In the genomic region with DNA sequence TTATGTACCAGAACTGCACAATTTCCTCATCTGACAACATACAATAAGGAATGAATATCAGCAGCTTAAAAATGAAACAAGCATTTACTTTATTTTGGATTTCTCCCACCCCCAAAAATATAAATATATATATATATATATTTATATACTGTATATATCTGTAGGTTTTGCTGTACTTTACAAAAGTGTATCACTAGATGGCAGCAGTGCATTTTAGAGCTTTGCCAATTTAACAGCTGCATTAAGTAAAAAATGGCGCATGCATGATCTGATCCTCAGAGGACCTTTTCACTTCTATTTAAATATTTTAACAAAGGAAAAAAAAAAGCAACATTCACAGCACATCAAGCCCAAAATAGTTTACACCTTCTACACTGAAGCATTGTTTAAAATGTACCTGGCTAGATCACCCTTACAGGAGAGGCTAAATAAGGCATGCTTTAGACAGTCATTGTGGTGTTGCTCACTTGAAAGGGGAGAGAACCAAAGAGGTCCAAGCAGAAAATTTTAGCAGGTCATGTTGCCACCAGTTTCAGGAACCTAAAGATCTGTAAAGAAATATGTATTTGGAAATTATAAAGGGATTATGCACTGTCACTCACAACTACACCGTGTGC, we compare ENCODE assay signal across 8 cellular contexts.
DNase-seq lines count a peak whose midpoint lies in the region; ATAC-seq, FAIRE-seq and TF ChIP-seq lines count a peak whose summit lies in the region.

No MANE protein-coding gene starts in this region.

- H3K9me3 Mint-ChIP-seq in stimulated activated memory B cell treated with anti-CD40 and anti-IgM and Interleukin-4, amounts not matched to agents 10 μg/mL and 1 μg/mL and 100 μg/mL, for 72 hours = no peaks in the 10 kb centered on the region

- H3K4me3 ChIP-seq in esophagus muscularis mucosa = no peak overlapping the region
- H3K4me3 ChIP-seq in pancreas = no peak overlapping the region

- TF ChIP-seq EP300 in esophagus muscularis mucosa (IDR thresholded peaks at IDR 0.05) = no peak

- ATAC-seq in pancreas (peak; percentile 53 to 89 (median 82)), HG02798 (IDR thresholded peaks at IDR 0.05; ENCODE audit: poor library complexity, unreplicated experiment) (no peak)
- ATAC-seq in stimulated activated memory B cell treated with anti-CD40 and anti-IgM and Interleukin-4, amounts not matched to agents 10 μg/mL and 1 μg/mL and 100 μg/mL, for 72 hours = no peak

- no peak overlapping the region for H3K4me3 Mint-ChIP-seq in stimulated activated memory B cell treated with anti-CD40 and anti-IgM and Interleukin-4, amounts not matched to agents 10 μg/mL and 1 μg/mL and 100 μg/mL, for 72 hours

- peaks cover 5 to 28% (median 24%) of the 10 kb centered on the region in 4 donors for H3K4me1 ChIP-seq in esophagus muscularis mucosa
- no peaks in the 10 kb centered on the region for H3K4me1 ChIP-seq in pancreas

- H3K36me3 Mint-ChIP-seq in stimulated activated memory B cell treated with anti-CD40 and anti-IgM and Interleukin-4, amounts not matched to agents 10 μg/mL and 1 μg/mL and 100 μg/mL, for 72 hours = peaks cover 46% of the 10 kb centered on the region

- no peaks in the 10 kb centered on the region for H3K27me3 Mint-ChIP-seq in stimulated activated memory B cell treated with anti-CD40 and anti-IgM and Interleukin-4, amounts not matched to agents 10 μg/mL and 1 μg/mL and 100 μg/mL, for 72 hours

- no peaks in the 10 kb centered on the region for H3K9me3 ChIP-seq in esophagus muscularis mucosa
- no peaks in the 10 kb centered on the region for H3K9me3 ChIP-seq in pancreas

- TF ChIP-seq CTCF in esophagus muscularis mucosa (IDR thresholded peaks at IDR 0.05) = peak; percentile 45 to 54 (median 53)
- peak in 2 of 4 donors; percentile 22 to 24 for TF ChIP-seq CTCF in pancreas (IDR thresholded peaks at IDR 0.05)

- H3K27ac ChIP-seq in esophagus muscularis mucosa (replicated peaks in 1 of 4) (peak overlapping the region in 1 of 4 donors; percentile 22), pancreas (no peak overlapping the region)

- DNase-seq in DMS79 treated with DMSO at 0.1 percent for 48 hours (lab: John Stamatoyannopoulos, UW) (peak; percentile 52), DMS79 (lab: John Stamatoyannopoulos, UW) (no peak), NCI-H1092 (lab: John Stamatoyannopoulos, UW) (peak; percentile 27), SK-N-DZ (ENCODE audit: low spot score) (peak; percentile 67), esophagus muscularis mucosa (ENCODE audit: extremely low spot score) (no peak), pancreas (no peak)

- no peaks in the 10 kb centered on the region for H3K27me3 ChIP-seq in esophagus muscularis mucosa
- no peaks in the 10 kb centered on the region for H3K27me3 ChIP-seq in pancreas

- FAIRE-seq in pancreas (lab: Jason Lieb, UNC) = peak; percentile 63

- no peak overlapping the region for H3K27ac Mint-ChIP-seq in stimulated activated memory B cell treated with anti-CD40 and anti-IgM and Interleukin-4, amounts not matched to agents 10 μg/mL and 1 μg/mL and 100 μg/mL, for 72 hours

- H3K4me1 Mint-ChIP-seq in stimulated activated memory B cell treated with anti-CD40 and anti-IgM and Interleukin-4, amounts not matched to agents 10 μg/mL and 1 μg/mL and 100 μg/mL, for 72 hours = no peaks in the 10 kb centered on the region

- intact Hi-C loops in esophagus muscularis mucosa (cut with DNase I) (loop anchor here (2.0 to 10.0 kb wide), 3 partner anchors 76 to 776 kb away; a partner anchor contains a TSS), pancreas (cut with DNase I) (loop anchor here in 2 of 3 donors (5.0 to 10.0 kb wide), 2 partner anchors 77 to 144 kb away; no protein-coding TSS in a partner anchor)

- H3K36me3 ChIP-seq in esophagus muscularis mucosa (peaks cover 52 to 86% (median 71%) of the 10 kb centered on the region in 4 donors), pancreas (peaks cover 0 to 39% (median 5%) of the 10 kb centered on the region in 3 donors)

- 40% methylated on average over 2 of the region's 2 CpGs for WGBS in esophagus muscularis mucosa
- WGBS in pancreas, 2 donors = 47 to 61% methylated on average over 2 of the region's 2 CpGs

- no peak for TF ChIP-seq POLR2A in esophagus muscularis mucosa (IDR thresholded peaks at IDR 0.05; ENCODE audit: low read depth)

Comparison
In these comparisons a context has a peak if more than half of its experiments do, and no peak if none do; other contexts are left out.
1. DNase-seq: peak in DMS79 treated with DMSO at 0.1 percent for 48 hours (single experiment), NCI-H1092 (single experiment) and SK-N-DZ (single experiment); none in DMS79 (single experiment), esophagus muscularis mucosa (single experiment) and pancreas (0 of 6).
2. ATAC-seq: peak in pancreas (4 of 4); none in HG02798 (single experiment) and stimulated activated memory B cell treated with anti-CD40 and anti-IgM and Interleukin-4, amounts not matched to agents 10 μg/mL and 1 μg/mL and 100 μg/mL, for 72 hours (single experiment).